Comparison of ENCODE assay signal across 8 cellular contexts in the genomic region with DNA sequence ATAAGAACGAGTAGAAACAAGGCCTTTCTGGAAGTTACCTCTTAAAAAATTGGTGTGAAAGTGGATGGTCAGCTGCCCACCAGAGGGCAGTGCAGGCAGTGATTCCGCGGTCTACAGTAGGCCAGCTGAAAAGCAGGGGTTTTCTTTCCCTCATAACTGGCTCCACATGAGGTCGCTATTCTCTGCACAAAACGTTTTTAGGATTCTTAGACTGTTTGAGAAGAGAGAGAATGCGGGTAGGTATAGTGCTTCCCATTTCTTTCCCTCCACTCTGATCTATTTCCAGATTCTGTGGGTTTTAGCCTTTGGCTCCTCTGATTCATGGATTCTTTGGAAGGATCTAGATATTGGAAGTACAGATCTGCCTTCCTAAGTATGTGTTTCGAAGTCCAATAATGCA. TPM values are rescaled to one million over a fixed set of nuclear protein-coding genes. Genes with fewer than 3 reads are reported as not detected.
DNase-seq lines count a peak whose midpoint lies in the region; TF ChIP-seq lines count a peak whose summit lies in the region.

No MANE protein-coding gene starts in this region.

- peaks cover 37 to 43% of the 10 kb centered on the region in 2 experiments for H3K4me1 Mint-ChIP-seq in H9
- H3K4me1 Mint-ChIP-seq in activated T-helper 1 cell treated with anti-CD3 and anti-CD28 coated beads, Interleukin-12 subunit alpha, Interleukin-12 subunit beta, Interleukin-2, Interleukin-4 antibody, amounts not matched to agents 30 ng/mL and 10 ng/mL and 1 ng/mL, durations not matched to agents 14 hours and 24 hours and 36 hours (ENCODE audit: low read depth), result peaks cover 5% of the 10 kb centered on the region

- no peak overlapping the region for H3K27ac Mint-ChIP-seq in H9
- H3K27ac Mint-ChIP-seq in activated T-helper 1 cell treated with anti-CD3 and anti-CD28 coated beads, Interleukin-12 subunit alpha, Interleukin-12 subunit beta, Interleukin-2, Interleukin-4 antibody, amounts not matched to agents 30 ng/mL and 10 ng/mL and 1 ng/mL, durations not matched to agents 14 hours and 24 hours and 36 hours, result no peak overlapping the region

- WGBS in H9 (ENCODE audit: extremely low coverage, insufficient read length, low lambda C conversion rate), result no CpG with 5 or more reads among the region's 7 CpGs
- no CpG with 5 or more reads among the region's 7 CpGs for WGBS in neuronal stem cell (ENCODE audit: extremely low coverage in 2 of 2, insufficient read length in 2 of 2, insufficient replicate concordance in 1 of 2), 2 donors

- peak; percentile 99 for TF ChIP-seq CTCF in H9 (conservative IDR thresholded peaks at IDR 0.05)
- peak; percentile 98 for TF ChIP-seq CTCF in fibroblast of pulmonary artery (IDR thresholded peaks at IDR 0.05; ENCODE audit: low read length, missing control alignments)

- intact Hi-C loops in activated T-helper 1 cell treated with anti-CD3 and anti-CD28 coated beads, Interleukin-12 subunit alpha, Interleukin-12 subunit beta, Interleukin-2, Interleukin-4 antibody, amounts not matched to agents 30 ng/mL and 10 ng/mL and 1 ng/mL, durations not matched to agents 14 hours and 24 hours and 36 hours (cut with micrococcal nuclease), result loop anchor here (1.0 to 5.0 kb wide), 5 partner anchors 14 to 477 kb away; a partner anchor contains a TSS

- H4K20me1 ChIP-seq in H9 (ENCODE audit: control insufficient read depth, insufficient read depth, insufficient read length), result no peaks in the 10 kb centered on the region

- no peak overlapping the region for H3T11ph ChIP-seq in H9 (ENCODE audit: low read length)

- H3K9me3 ChIP-seq in H9 (ENCODE audit: control insufficient read depth, low read depth, low read length) (no peaks in the 10 kb centered on the region), neuronal stem cell (replicated peaks in 1 of 2; ENCODE audit: control insufficient read depth in 2 of 2, insufficient read depth in 1 of 2, low read depth in 1 of 2, low read length in 2 of 2) (no peaks in the 10 kb centered on the region)

- H3K79me1 ChIP-seq in H9 (ENCODE audit: insufficient read depth, low read depth, low read length, poor library complexity, severe bottlenecking), result no peaks in the 10 kb centered on the region
- H3K79me1 ChIP-seq in neuronal stem cell (ENCODE audit: low read depth, low read length), result no peaks in the 10 kb centered on the region

- H3K4me3 ChIP-seq in fibroblast of pulmonary artery (replicated peaks; ENCODE audit: low read depth, low read length), result no peak overlapping the region
- H3K4me3 ChIP-seq in neuronal stem cell (ENCODE audit: low read length in 2 of 2), result no peak overlapping the region

- H3K79me2 ChIP-seq in H9 (ENCODE audit: insufficient read depth, low read length), result peaks cover 1% of the 10 kb centered on the region; the same call in 1 of the 2 replicates

- H2BK12ac ChIP-seq in H9 (ENCODE audit: insufficient read length, low read depth, low read length) (no peak overlapping the region), neuronal stem cell (ENCODE audit: low read length) (no peak overlapping the region)

- H2AFZ ChIP-seq in H9 (ENCODE audit: low read length) (no peak overlapping the region), neuronal stem cell (ENCODE audit: low read length) (no peak overlapping the region)

- H3K18ac ChIP-seq in H9 (ENCODE audit: insufficient read length, low read depth, low read length) (no peak overlapping the region), neuronal stem cell (ENCODE audit: low read length) (no peak overlapping the region)

- no peak overlapping the region for H4K91ac ChIP-seq in H9 (ENCODE audit: insufficient read length, low read depth, low read length)
- no peak overlapping the region for H4K91ac ChIP-seq in neuronal stem cell (ENCODE audit: low read depth, low read length, poor library complexity)

- DNase-seq in GF-D8 (lab: John Stamatoyannopoulos, UW) (peak; percentile 67), H9 (peak; percentile 79), M059J (ENCODE audit: low read depth) (peak; percentile 86), RPMI8226 (peak; percentile 79), fibroblast of pulmonary artery (ENCODE audit: low read depth) (peak; percentile 94), neuronal stem cell (ENCODE audit: low spot score) (peak; percentile 72), superior temporal gyrus (ENCODE audit: extremely low spot score) (peak; percentile 98)
- DNase-seq in activated T-helper 1 cell treated with anti-CD3 and anti-CD28 coated beads, Interleukin-12 subunit alpha, Interleukin-12 subunit beta, Interleukin-2, Interleukin-4 antibody, amounts not matched to agents 30 ng/mL and 10 ng/mL and 1 ng/mL, durations not matched to agents 14 hours and 24 hours and 36 hours (ENCODE audit: low spot score), result peak; percentile 53

- no peak overlapping the region for H3K56ac ChIP-seq in H9 (ENCODE audit: insufficient read length, low read depth, low read length)

- no peak overlapping the region for H2BK120ac ChIP-seq in H9 (ENCODE audit: low read depth, low read length, poor library complexity, severe bottlenecking)
- no peak overlapping the region for H2BK120ac ChIP-seq in neuronal stem cell (ENCODE audit: low read depth, low read length)

- H3K9ac ChIP-seq in H9 (ENCODE audit: extremely low read depth, insufficient read length, low read length) (no peak overlapping the region), neuronal stem cell (ENCODE audit: low read depth, low read length, poor library complexity) (no peak overlapping the region)

- H3K27ac ChIP-seq in H9 (ENCODE audit: insufficient read length, low read depth, low read length), result no peak overlapping the region
- no peak overlapping the region for H3K27ac ChIP-seq in neuronal stem cell (replicated peaks; ENCODE audit: low read length)

- H3K4ac ChIP-seq in H9 (ENCODE audit: low read depth, low read length) (no peak overlapping the region), neuronal stem cell (ENCODE audit: low read length) (no peak overlapping the region)

- H3K14ac ChIP-seq in H9 (ENCODE audit: insufficient read depth, low read length) (no peak overlapping the region), neuronal stem cell (ENCODE audit: low read length) (no peak overlapping the region)

- no peaks in the 10 kb centered on the region for H3K36me3 ChIP-seq in neuronal stem cell (replicated peaks in 1 of 2; ENCODE audit: control insufficient read depth in 2 of 2, insufficient read depth in 2 of 2, low read length in 2 of 2)

- H3K36me3 Mint-ChIP-seq in H9 (ENCODE audit: insufficient read depth in 1 of 3, low read depth in 3 of 3), result peaks cover 8 to 17% (median 15%) of the 10 kb centered on the region in 3 experiments; a peak in 6 of 7 replicates
- H3K36me3 Mint-ChIP-seq in activated T-helper 1 cell treated with anti-CD3 and anti-CD28 coated beads, Interleukin-12 subunit alpha, Interleukin-12 subunit beta, Interleukin-2, Interleukin-4 antibody, amounts not matched to agents 30 ng/mL and 10 ng/mL and 1 ng/mL, durations not matched to agents 14 hours and 24 hours and 36 hours (ENCODE audit: low read depth), result no peaks in the 10 kb centered on the region

- no peak overlapping the region for H3K23ac ChIP-seq in H9 (ENCODE audit: insufficient read length, low read depth, low read length)
- H3K23ac ChIP-seq in neuronal stem cell (ENCODE audit: low read depth, low read length, poor library complexity), result no peak overlapping the region

- peaks cover 5 to 14% of the 10 kb centered on the region in 2 experiments; a peak in 3 of 5 replicates for H3K9me3 Mint-ChIP-seq in H9
- peaks cover 7% of the 10 kb centered on the region for H3K9me3 Mint-ChIP-seq in activated T-helper 1 cell treated with anti-CD3 and anti-CD28 coated beads, Interleukin-12 subunit alpha, Interleukin-12 subunit beta, Interleukin-2, Interleukin-4 antibody, amounts not matched to agents 30 ng/mL and 10 ng/mL and 1 ng/mL, durations not matched to agents 14 hours and 24 hours and 36 hours

- H3K4me2 ChIP-seq in H9 (ENCODE audit: insufficient read depth, insufficient read length, low read length) (no peak overlapping the region), neuronal stem cell (ENCODE audit: insufficient read depth, low read length, poor library complexity, severe bottlenecking) (no peak overlapping the region)

- H2BK20ac ChIP-seq in H9 (ENCODE audit: low read depth, low read length, poor library complexity, severe bottlenecking), result no peak overlapping the region

- no peak overlapping the region for H4K5ac ChIP-seq in H9 (ENCODE audit: insufficient read length, low read depth, low read length)

- peaks cover 4% of the 10 kb centered on the region for H3K4me1 ChIP-seq in H9 (ENCODE audit: insufficient read depth, low read length)
- peaks cover 0 to 2% of the 10 kb centered on the region in 2 donors for H3K4me1 ChIP-seq in neuronal stem cell (ENCODE audit: control insufficient read depth in 2 of 2, insufficient read depth in 1 of 2, low read depth in 1 of 2, low read length in 2 of 2)

- no peak overlapping the region for H4K8ac ChIP-seq in H9 (replicated peaks; ENCODE audit: insufficient read length, low read depth, low read length)
- H4K8ac ChIP-seq in neuronal stem cell (ENCODE audit: low read depth, low read length), result no peak overlapping the region

- H2AK5ac ChIP-seq in H9 (ENCODE audit: insufficient read length, low read length), result no peak overlapping the region
- H2AK5ac ChIP-seq in neuronal stem cell (ENCODE audit: low read depth, low read length), result no peak overlapping the region

- H2BK5ac ChIP-seq in H9 (ENCODE audit: insufficient read length, low read length) (no peak overlapping the region), neuronal stem cell (ENCODE audit: low read length) (no peak overlapping the region)

- no peaks in the 10 kb centered on the region for H3K23me2 ChIP-seq in H9 (ENCODE audit: insufficient read length, low read depth, low read length, poor library complexity, severe bottlenecking)

- no peak overlapping the region for H3K4me3 Mint-ChIP-seq in H9
- no peak overlapping the region for H3K4me3 Mint-ChIP-seq in activated T-helper 1 cell treated with anti-CD3 and anti-CD28 coated beads, Interleukin-12 subunit alpha, Interleukin-12 subunit beta, Interleukin-2, Interleukin-4 antibody, amounts not matched to agents 30 ng/mL and 10 ng/mL and 1 ng/mL, durations not matched to agents 14 hours and 24 hours and 36 hours

- H3K27me3 ChIP-seq in H9 (ENCODE audit: insufficient read depth, low read length) (no peaks in the 10 kb centered on the region), neuronal stem cell (ENCODE audit: control insufficient read depth in 3 of 3, insufficient read depth in 3 of 3, low read depth in 1 of 3, low read length in 3 of 3) (no peaks in the 10 kb centered on the region)

- no peak overlapping the region for H2BK15ac ChIP-seq in H9 (ENCODE audit: low read depth, low read length)
- no peak overlapping the region for H2BK15ac ChIP-seq in neuronal stem cell (ENCODE audit: low read length)

- no peaks in the 10 kb centered on the region for H3K27me3 Mint-ChIP-seq in H9 (ENCODE audit: low read depth)
- no peaks in the 10 kb centered on the region for H3K27me3 Mint-ChIP-seq in activated T-helper 1 cell treated with anti-CD3 and anti-CD28 coated beads, Interleukin-12 subunit alpha, Interleukin-12 subunit beta, Interleukin-2, Interleukin-4 antibody, amounts not matched to agents 30 ng/mL and 10 ng/mL and 1 ng/mL, durations not matched to agents 14 hours and 24 hours and 36 hours (ENCODE audit: insufficient read depth)

RNA-seq across cellular contexts. Expression of a gene that starts 14.2 kb away (rescaled TPM):
- total RNA-seq in H9 (2021), result 23.1 and 23.5 TPM in 2 replicates
- 12.4 and 15.4 TPM in 2 replicates for total RNA-seq in M059J (2014; rRNA removed; shearing (Covaris generic))
- total RNA-seq in activated T-helper 1 cell treated with anti-CD3 and anti-CD28 coated beads, Interleukin-12 subunit alpha, Interleukin-12 subunit beta, Interleukin-2, Interleukin-4 antibody, amounts not matched to agents 30 ng/mL and 10 ng/mL and 1 ng/mL, durations not matched to agents 14 hours and 24 hours and 36 hours, result 7.5 and 8.1 TPM in 2 replicates
- polyA plus RNA-seq in neuronal stem cell (2013, experiment 1 of 2), result 12.3 TPM
- polyA plus RNA-seq in neuronal stem cell (2013, experiment 2 of 2), result 11.5 TPM

RNA-seq across cellular contexts. Expression of a gene that starts 14.3 kb away (rescaled TPM):
- 2.3 and 3.0 TPM in 2 replicates for total RNA-seq in H9 (2021)
- 1.2 and 3.7 TPM in 2 replicates for total RNA-seq in M059J (2014; rRNA removed; shearing (Covaris generic))
- 2.8 and 3.8 TPM in 2 replicates for total RNA-seq in activated T-helper 1 cell treated with anti-CD3 and anti-CD28 coated beads, Interleukin-12 subunit alpha, Interleukin-12 subunit beta, Interleukin-2, Interleukin-4 antibody, amounts not matched to agents 30 ng/mL and 10 ng/mL and 1 ng/mL, durations not matched to agents 14 hours and 24 hours and 36 hours
- polyA plus RNA-seq in neuronal stem cell (2013, experiment 1 of 2), result 5.2 TPM
- 5.9 TPM for polyA plus RNA-seq in neuronal stem cell (2013, experiment 2 of 2)
